In genomic region chr1:4057603-4058002, GRCh38 we compare ENCODE assay signal across 29 cellular contexts.
"Had no signal": no experiment of that assay in that cellular context is flagged by ENCODE, and none has a peak within 500 bp of the region (broad histone marks: within the 10 kb centered on the region; RNA-seq: fewer than 3 reads in every experiment).

No MANE protein-coding gene starts in this region.

- H3K27ac Mint-ChIP-seq: naive thymus-derived CD4-positive, alpha-beta T cell; natural killer cell; nephron; neural progenitor cell; stimulated activated memory B cell treated with anti-CD40 and anti-IgM and Interleukin-4, amounts not matched to agents 10 μg/mL and 1 μg/mL and 100 μg/mL, for 72 hours; stimulated activated naive CD8-positive, alpha-beta T cell treated with anti-CD3 and anti-CD28 coated beads, Interleukin-15, amount 100 ng/mL, for 72 hours had no signal

- H3K4me2 ChIP-seq: neural progenitor cell had no signal

- H3K27me3 ChIP-seq: neural progenitor cell, neutrophil, pancreas, right lobe of liver, testis, transverse colon, upper lobe of left lung, uterus had no signal

- H3K9ac ChIP-seq: neural progenitor cell had no signal

- DNase-seq: naive thymus-derived CD4-positive, alpha-beta T cell; natural killer cell; nucleus accumbens; pancreas; retina; right cardiac atrium; sigmoid colon; small intestine; stimulated activated CD4-positive, alpha-beta T cell treated with anti-CD3 and anti-CD28 coated beads, Interleukin-12 subunit alpha, Interleukin-12 subunit beta, amount 100 ng/mL, for 4 hours; stimulated activated CD4-positive, alpha-beta T cell treated with anti-CD3 and anti-CD28 coated beads, Interleukin-1b, Interleukin-23, amount 100 ng/mL, for 48 hours; stimulated activated CD4-positive, alpha-beta T cell treated with anti-CD3 and anti-CD28 coated beads, Interleukin-4, amount 100 ng/mL, for 1 hour; stimulated activated CD4-positive, alpha-beta T cell treated with anti-CD3 and anti-CD28 coated beads, Interleukin-4, amount 100 ng/mL, for 4 hours; stimulated activated CD8-positive, alpha-beta memory T cell treated with anti-CD3 and anti-CD28 coated beads, Interleukin-4, amount 100 ng/mL, for 48 hours; stimulated activated naive CD4-positive, alpha-beta T cell; stimulated activated naive CD8-positive, alpha-beta T cell treated with anti-CD3 and anti-CD28 coated beads, Interleukin-15, amount 100 ng/mL, for 72 hours; stimulated activated naive CD8-positive, alpha-beta T cell treated with anti-CD3 and anti-CD28 coated beads, Interleukin-15, Interleukin-2, amounts not matched to agents 100 U/mL and 50 U/mL, for 24 hours; substantia nigra; testis; tibial artery; transverse colon; upper lobe of left lung; uterus had no signal

- H3K9me3 ChIP-seq: neutrophil, pancreas, prostate gland, right lobe of liver, sigmoid colon, suprapubic skin, testis, tibial artery, transverse colon, upper lobe of left lung, uterus had no signal

- H2AFZ ChIP-seq: neural progenitor cell had no signal

- H3K4me3 ChIP-seq: neural progenitor cell, pancreas, prostate gland, right lobe of liver, sigmoid colon, suprapubic skin, testis, tibial artery, transverse colon, upper lobe of left lung, uterus had no signal

- H3K4me1 Mint-ChIP-seq: naive thymus-derived CD4-positive, alpha-beta T cell; nephron; neural progenitor cell; stimulated activated naive CD8-positive, alpha-beta T cell treated with anti-CD3 and anti-CD28 coated beads, Interleukin-15, amount 100 ng/mL, for 72 hours had no signal

- H3K4me3 Mint-ChIP-seq: naive thymus-derived CD4-positive, alpha-beta T cell; natural killer cell; nephron; neural progenitor cell; stimulated activated memory B cell treated with anti-CD40 and anti-IgM and Interleukin-4, amounts not matched to agents 10 μg/mL and 1 μg/mL and 100 μg/mL, for 72 hours; stimulated activated naive CD8-positive, alpha-beta T cell treated with anti-CD3 and anti-CD28 coated beads, Interleukin-15, amount 100 ng/mL, for 72 hours had no signal

- H3K36me3 ChIP-seq: neural progenitor cell, neutrophil, pancreas, prostate gland, right lobe of liver, sigmoid colon, suprapubic skin, tibial artery, transverse colon, upper lobe of left lung, uterus had no signal

- H3K27ac ChIP-seq: neural progenitor cell, neutrophil, pancreas, prostate gland, right lobe of liver, sigmoid colon, suprapubic skin, testis, tibial artery, transverse colon, upper lobe of left lung, uterus had no signal

- ATAC-seq: naive thymus-derived CD4-positive, alpha-beta T cell; natural killer cell; pancreas; right cardiac atrium; right lobe of liver; stimulated activated memory B cell treated with anti-CD40 and anti-IgM and Interleukin-4, amounts not matched to agents 10 μg/mL and 1 μg/mL and 100 μg/mL, for 72 hours; stimulated activated naive CD8-positive, alpha-beta T cell treated with anti-CD3 and anti-CD28 coated beads, Interleukin-15, amount 100 ng/mL, for 72 hours; stimulated activated naive CD8-positive, alpha-beta T cell treated with anti-CD3 and anti-CD28 coated beads, Interleukin-15, Interleukin-2, amounts not matched to agents 100 U/mL and 50 U/mL, for 24 hours had no signal

- H3K9me3 Mint-ChIP-seq: naive thymus-derived CD4-positive, alpha-beta T cell; natural killer cell; nephron; neural progenitor cell; stimulated activated memory B cell treated with anti-CD40 and anti-IgM and Interleukin-4, amounts not matched to agents 10 μg/mL and 1 μg/mL and 100 μg/mL, for 72 hours; stimulated activated naive CD8-positive, alpha-beta T cell treated with anti-CD3 and anti-CD28 coated beads, Interleukin-15, amount 100 ng/mL, for 72 hours had no signal

- H3K4me1 ChIP-seq: neural progenitor cell, pancreas, prostate gland, right lobe of liver, sigmoid colon, suprapubic skin, testis, tibial artery, transverse colon, upper lobe of left lung, uterus had no signal

- H3K36me3 Mint-ChIP-seq: naive thymus-derived CD4-positive, alpha-beta T cell; natural killer cell; neural progenitor cell; stimulated activated memory B cell treated with anti-CD40 and anti-IgM and Interleukin-4, amounts not matched to agents 10 μg/mL and 1 μg/mL and 100 μg/mL, for 72 hours had no signal
